ENCODE assay signal across 1 cellular context in genomic region chr11:118401151-118401879, GRCh38.
TF ChIP-seq lines count a peak whose summit lies in the region.

A gene with protein sequence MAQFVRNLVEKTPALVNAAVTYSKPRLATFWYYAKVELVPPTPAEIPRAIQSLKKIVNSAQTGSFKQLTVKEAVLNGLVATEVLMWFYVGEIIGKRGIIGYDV (plus strand): TSS chr11:118401606. CDS start chr11:118401666, 60 bp downstream.

TF ChIP-seq in HepG2, 621 proteins besides CTCF, POLR2A, EP300 and RAD21 (continued from another document):
- TF ChIP-seq, protein P1, sequence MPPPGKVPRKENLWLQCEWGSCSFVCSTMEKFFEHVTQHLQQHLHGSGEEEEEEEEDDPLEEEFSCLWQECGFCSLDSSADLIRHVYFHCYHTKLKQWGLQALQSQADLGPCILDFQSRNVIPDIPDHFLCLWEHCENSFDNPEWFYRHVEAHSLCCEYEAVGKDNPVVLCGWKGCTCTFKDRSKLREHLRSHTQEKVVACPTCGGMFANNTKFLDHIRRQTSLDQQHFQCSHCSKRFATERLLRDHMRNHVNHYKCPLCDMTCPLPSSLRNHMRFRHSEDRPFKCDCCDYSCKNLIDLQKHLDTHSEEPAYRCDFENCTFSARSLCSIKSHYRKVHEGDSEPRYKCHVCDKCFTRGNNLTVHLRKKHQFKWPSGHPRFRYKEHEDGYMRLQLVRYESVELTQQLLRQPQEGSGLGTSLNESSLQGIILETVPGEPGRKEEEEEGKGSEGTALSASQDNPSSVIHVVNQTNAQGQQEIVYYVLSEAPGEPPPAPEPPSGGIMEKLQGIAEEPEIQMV (CRISPR knock-in tag; IDR thresholded peaks at IDR 0.05; ENCODE audit: low read depth) = peak; percentile 47; the same call in 1 of the 2 replicates
- no peak for TF ChIP-seq ZNF136 (CRISPR knock-in tag; IDR thresholded peaks at IDR 0.05; ENCODE audit: low read depth)
- TF ChIP-seq TBP (CRISPR knock-in tag; IDR thresholded peaks at IDR 0.05) = no peak
- TF ChIP-seq, protein P2, sequence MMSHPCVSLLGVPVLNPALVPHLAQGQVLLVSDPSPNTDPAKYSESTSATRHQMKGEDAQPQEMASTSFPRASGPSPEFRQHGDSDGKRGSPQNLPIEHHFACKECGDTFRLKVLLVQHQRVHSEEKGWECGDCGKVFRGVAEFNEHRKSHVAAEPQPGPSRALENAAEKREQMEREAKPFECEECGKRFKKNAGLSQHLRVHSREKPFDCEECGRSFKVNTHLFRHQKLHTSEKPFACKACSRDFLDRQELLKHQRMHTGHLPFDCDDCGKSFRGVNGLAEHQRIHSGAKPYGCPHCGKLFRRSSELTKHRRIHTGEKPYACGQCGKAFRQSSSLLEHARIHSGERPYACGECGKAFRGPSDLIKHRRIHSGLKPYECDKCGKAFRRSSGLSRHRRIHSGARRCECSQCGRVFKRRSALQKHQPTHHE (CRISPR knock-in tag; IDR thresholded peaks at IDR 0.05; ENCODE audit: borderline replicate concordance) = no peak
